In genomic region chr2:232927041-232927792, GRCh38 we compare ENCODE assay signal across 8 cellular contexts. TPM values are rescaled to one million over a fixed set of nuclear protein-coding genes. Genes with fewer than 3 reads are reported as not detected.
DNase-seq lines count a peak whose midpoint lies in the region; ATAC-seq and TF ChIP-seq lines count a peak whose summit lies in the region.

No MANE protein-coding gene starts in this region.

- peak overlapping the region; percentile 41 for H2AFZ ChIP-seq in neuron (ENCODE audit: low read depth, low read length)

- ATAC-seq in CD4-positive, CD25-positive, alpha-beta regulatory T cell (ENCODE audit: low read depth in 2 of 2), result no peak
- no peak for ATAC-seq in HG02798 (IDR thresholded peaks at IDR 0.05; ENCODE audit: poor library complexity, unreplicated experiment)

- H3K4me3 Mint-ChIP-seq in CD4-positive, CD25-positive, alpha-beta regulatory T cell, result peak overlapping the region; percentile 52 to 82 (median 66)
- peak overlapping the region; percentile 49 for H3K4me3 Mint-ChIP-seq in endodermal cell

- peaks cover 8% of the 10 kb centered on the region for H3K4me1 ChIP-seq in CD4-positive, CD25-positive, alpha-beta regulatory T cell (ENCODE audit: control insufficient read depth, insufficient read depth, low read length, poor library complexity, severe bottlenecking)
- H3K4me1 ChIP-seq in NT2/D1 (ENCODE audit: insufficient read depth, insufficient read length), result peaks cover 22% of the 10 kb centered on the region
- H3K4me1 ChIP-seq in endodermal cell (ENCODE audit: control insufficient read depth, insufficient read depth, low read length), result no peaks in the 10 kb centered on the region
- H3K4me1 ChIP-seq in neuron (ENCODE audit: insufficient read depth, low read length), result peaks cover 6% of the 10 kb centered on the region
- peaks cover 7 to 21% of the 10 kb centered on the region in 2 donors for H3K4me1 ChIP-seq in thyroid gland

- no peak overlapping the region for H3K27ac ChIP-seq in CD4-positive, CD25-positive, alpha-beta regulatory T cell (ENCODE audit: insufficient read depth, low read length, poor library complexity, severe bottlenecking)
- H3K27ac ChIP-seq in endodermal cell (ENCODE audit: low read depth, low read length) (no peak overlapping the region), thyroid gland (no peak overlapping the region)

- intact Hi-C loops in thyroid gland (cut with DNase I), result no loop called here

- peaks cover 4% of the 10 kb centered on the region for H3K36me3 Mint-ChIP-seq in CD4-positive, CD25-positive, alpha-beta regulatory T cell
- no peaks in the 10 kb centered on the region for H3K36me3 Mint-ChIP-seq in endodermal cell (ENCODE audit: low read depth)

- peaks cover 73% of the 10 kb centered on the region for H3K27me3 Mint-ChIP-seq in CD4-positive, CD25-positive, alpha-beta regulatory T cell
- H3K27me3 Mint-ChIP-seq in endodermal cell (ENCODE audit: insufficient read depth), result peaks cover 81% of the 10 kb centered on the region

- peaks cover 0 to 8% (median 0%) of the 10 kb centered on the region in 7 donors for H3K9me3 Mint-ChIP-seq in CD4-positive, CD25-positive, alpha-beta regulatory T cell
- H3K9me3 Mint-ChIP-seq in endodermal cell, result no peaks in the 10 kb centered on the region

- DNase-seq in CD4-positive, CD25-positive, alpha-beta regulatory T cell, result no peak
- DNase-seq in NT2/D1 (ENCODE audit: low read depth, low spot score), result no peak
- DNase-seq in endodermal cell, result peak; percentile 65
- no peak for DNase-seq in OCI-M1 (lab: John Stamatoyannopoulos, UW)
- DNase-seq in stimulated activated CD4-positive, alpha-beta T cell treated with anti-CD3 and anti-CD28 coated beads, Interleukin-4, amount 100 ng/mL, for 4 hours, result no peak
- no peak for DNase-seq in thyroid gland

- peaks cover 0 to 24% (median 0%) of the 10 kb centered on the region in 4 donors for H3K4me1 Mint-ChIP-seq in CD4-positive, CD25-positive, alpha-beta regulatory T cell
- peaks cover 11% of the 10 kb centered on the region for H3K4me1 Mint-ChIP-seq in endodermal cell

- WGBS in endodermal cell (ENCODE audit: insufficient coverage in 1 of 2, insufficient read length in 1 of 2), 2 experiments, result 5 to 6% methylated on average over 42 to 76 of the region's 76 CpGs
- WGBS in thyroid gland, 2 donors, result 2 to 15% methylated on average over 5 to 25 of the region's 76 CpGs

- peak overlapping the region; percentile 75 for H3K9ac ChIP-seq in NT2/D1 (ENCODE audit: insufficient read length, low read depth)
- H3K9ac ChIP-seq in endodermal cell (ENCODE audit: extremely low read depth, low read length, poor library complexity, severe bottlenecking), result no peak overlapping the region

- no peak overlapping the region for H3K27ac Mint-ChIP-seq in CD4-positive, CD25-positive, alpha-beta regulatory T cell
- H3K27ac Mint-ChIP-seq in endodermal cell, result no peak overlapping the region

- peaks cover 32% of the 10 kb centered on the region for H3K27me3 ChIP-seq in CD4-positive, CD25-positive, alpha-beta regulatory T cell (ENCODE audit: control insufficient read depth, insufficient read depth, low read length)
- peaks cover 75% of the 10 kb centered on the region for H3K27me3 ChIP-seq in NT2/D1 (ENCODE audit: insufficient read depth, insufficient read length)
- peaks cover 75% of the 10 kb centered on the region for H3K27me3 ChIP-seq in endodermal cell (ENCODE audit: control insufficient read depth, insufficient read depth, low read length, poor library complexity, severe bottlenecking)
- peaks cover 51% of the 10 kb centered on the region for H3K27me3 ChIP-seq in neuron (ENCODE audit: insufficient read depth, low read length)
- H3K27me3 ChIP-seq in thyroid gland, result peaks cover 13% of the 10 kb centered on the region

- no peaks in the 10 kb centered on the region for H3K9me3 ChIP-seq in CD4-positive, CD25-positive, alpha-beta regulatory T cell (ENCODE audit: control insufficient read depth in 2 of 2, low read length in 2 of 2)
- H3K9me3 ChIP-seq in NT2/D1 (ENCODE audit: insufficient read depth, low read length) (peaks cover 12% of the 10 kb centered on the region; the same call in 1 of the 2 replicates), endodermal cell (ENCODE audit: control insufficient read depth, low read length) (no peaks in the 10 kb centered on the region), neuron (ENCODE audit: low read length) (peaks cover 5% of the 10 kb centered on the region), thyroid gland (no peaks in the 10 kb centered on the region)

- no peak for TF ChIP-seq POLR2A in thyroid gland (IDR thresholded peaks at IDR 0.05)

- no peak overlapping the region for H3K4me3 ChIP-seq in CD4-positive, CD25-positive, alpha-beta regulatory T cell (ENCODE audit: low read depth, low read length)
- H3K4me3 ChIP-seq in NT2/D1 (ENCODE audit: insufficient read length, low read depth) (peak overlapping the region; percentile 33), endodermal cell (ENCODE audit: low read length) (no peak overlapping the region), neuron (ENCODE audit: low read length) (peak overlapping the region; percentile 39), thyroid gland (replicated peaks in 1 of 3) (peak overlapping the region in 1 of 3 donors; percentile 37)

- H3K36me3 ChIP-seq in CD4-positive, CD25-positive, alpha-beta regulatory T cell (ENCODE audit: control insufficient read depth, insufficient read depth, low read length), result no peaks in the 10 kb centered on the region
- H3K36me3 ChIP-seq in NT2/D1 (ENCODE audit: insufficient read depth, insufficient read length, low read length), result no peaks in the 10 kb centered on the region
- H3K36me3 ChIP-seq in endodermal cell (ENCODE audit: control insufficient read depth, insufficient read depth, low read length), result no peaks in the 10 kb centered on the region
- H3K36me3 ChIP-seq in neuron (ENCODE audit: insufficient read depth, low read length), result no peaks in the 10 kb centered on the region
- H3K36me3 ChIP-seq in thyroid gland, result no peaks in the 10 kb centered on the region

- TF ChIP-seq CTCF in endodermal cell (conservative IDR thresholded peaks at IDR 0.05) (no peak), thyroid gland (IDR thresholded peaks at IDR 0.05) (no peak)

RNA-seq across cellular contexts. Expression of gene SNORC, which starts 57.2 kb away (rescaled TPM):
- total RNA-seq in CD4-positive, CD25-positive, alpha-beta regulatory T cell, result 1.3 TPM
- polyA plus RNA-seq in CD4-positive, CD25-positive, alpha-beta regulatory T cell, result under 1 TPM in 2 of 4 donors, not detected in 2; 0.10 to 0.15 TPM
- total RNA-seq in endodermal cell (1 to 10 TPM; 3.6 to 5.0 TPM), thyroid gland (1 to 10 TPM in 1 of 4 donors, under 1 TPM in 2, not detected in 1; 0.45 to 1.9 (median 0.79) TPM)
- polyA plus RNA-seq in endodermal cell (2013, experiment 1 of 2), result 1.00 TPM
- polyA plus RNA-seq in endodermal cell (2013, experiment 2 of 2), result 0.66 TPM

Comparison
In these comparisons a context has a peak if more than half of its experiments do, and no peak if none do; other contexts are left out.
1. H3K4me3 ChIP-seq: peak in NT2/D1 (single experiment) and neuron (single experiment); none in CD4-positive, CD25-positive, alpha-beta regulatory T cell (single experiment) and endodermal cell (single experiment).